1 cellular context compared by ENCODE assay signal in the genomic region with DNA sequence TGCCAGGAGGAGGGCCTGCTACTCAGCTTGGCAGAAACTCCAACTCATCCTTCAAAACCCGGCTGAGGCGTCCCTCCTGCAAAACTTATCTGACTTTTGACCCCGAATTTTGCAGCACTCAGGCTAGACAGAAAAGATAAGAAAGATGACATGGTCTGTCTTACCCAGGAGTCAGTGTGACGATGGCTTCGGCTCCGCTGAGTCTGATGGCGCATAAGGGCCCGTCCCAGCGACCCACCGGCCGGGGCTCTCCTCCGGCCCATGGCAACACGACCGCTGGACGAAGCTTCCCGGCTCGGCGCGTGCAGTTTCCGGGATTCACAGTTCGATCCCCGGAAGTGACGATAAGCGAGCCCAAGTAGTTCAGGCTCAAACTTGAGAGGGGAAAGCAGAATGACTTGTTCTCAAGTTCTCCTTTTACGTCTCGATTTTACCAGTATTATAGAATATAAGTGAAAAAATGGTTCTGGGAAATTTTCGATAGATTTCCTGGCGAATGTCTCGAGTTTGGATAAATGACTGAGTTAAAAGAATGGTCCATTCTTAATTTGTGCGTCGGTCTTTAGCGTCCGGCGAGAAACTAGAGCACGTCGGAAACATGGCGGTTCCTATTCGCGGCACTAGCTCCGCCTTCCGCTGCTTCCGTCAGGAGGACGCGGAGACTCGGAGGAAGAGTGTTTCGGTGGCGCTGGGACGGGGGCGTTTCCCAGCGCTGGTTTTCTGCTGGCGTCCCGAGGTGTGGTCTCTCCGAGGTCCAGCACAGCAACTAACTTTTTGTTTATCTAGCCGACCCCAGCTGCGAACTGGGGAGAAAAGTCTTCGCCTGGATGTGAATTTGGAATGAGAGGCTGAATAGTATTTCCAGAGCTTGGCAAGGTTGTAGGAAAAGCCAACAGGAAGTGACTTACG.
TF ChIP-seq lines count a peak whose summit lies in the region.

A gene (minus strand): TSS at position 292 of the 909 bp plus-strand sequence. CDS start 29 bp downstream, at position 263.

TF ChIP-seq in SK-N-SH, 30 proteins besides CTCF, POLR2A, EP300 and RAD21 (continued from another document):
- TF ChIP-seq, protein P1, sequence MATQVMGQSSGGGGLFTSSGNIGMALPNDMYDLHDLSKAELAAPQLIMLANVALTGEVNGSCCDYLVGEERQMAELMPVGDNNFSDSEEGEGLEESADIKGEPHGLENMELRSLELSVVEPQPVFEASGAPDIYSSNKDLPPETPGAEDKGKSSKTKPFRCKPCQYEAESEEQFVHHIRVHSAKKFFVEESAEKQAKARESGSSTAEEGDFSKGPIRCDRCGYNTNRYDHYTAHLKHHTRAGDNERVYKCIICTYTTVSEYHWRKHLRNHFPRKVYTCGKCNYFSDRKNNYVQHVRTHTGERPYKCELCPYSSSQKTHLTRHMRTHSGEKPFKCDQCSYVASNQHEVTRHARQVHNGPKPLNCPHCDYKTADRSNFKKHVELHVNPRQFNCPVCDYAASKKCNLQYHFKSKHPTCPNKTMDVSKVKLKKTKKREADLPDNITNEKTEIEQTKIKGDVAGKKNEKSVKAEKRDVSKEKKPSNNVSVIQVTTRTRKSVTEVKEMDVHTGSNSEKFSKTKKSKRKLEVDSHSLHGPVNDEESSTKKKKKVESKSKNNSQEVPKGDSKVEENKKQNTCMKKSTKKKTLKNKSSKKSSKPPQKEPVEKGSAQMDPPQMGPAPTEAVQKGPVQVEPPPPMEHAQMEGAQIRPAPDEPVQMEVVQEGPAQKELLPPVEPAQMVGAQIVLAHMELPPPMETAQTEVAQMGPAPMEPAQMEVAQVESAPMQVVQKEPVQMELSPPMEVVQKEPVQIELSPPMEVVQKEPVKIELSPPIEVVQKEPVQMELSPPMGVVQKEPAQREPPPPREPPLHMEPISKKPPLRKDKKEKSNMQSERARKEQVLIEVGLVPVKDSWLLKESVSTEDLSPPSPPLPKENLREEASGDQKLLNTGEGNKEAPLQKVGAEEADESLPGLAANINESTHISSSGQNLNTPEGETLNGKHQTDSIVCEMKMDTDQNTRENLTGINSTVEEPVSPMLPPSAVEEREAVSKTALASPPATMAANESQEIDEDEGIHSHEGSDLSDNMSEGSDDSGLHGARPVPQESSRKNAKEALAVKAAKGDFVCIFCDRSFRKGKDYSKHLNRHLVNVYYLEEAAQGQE (IDR thresholded peaks at IDR 0.05; ENCODE audit: low read depth, low read length) = 0 out of 2 replicates have a peak, but pooled peaks have one; percentile 26
- TF ChIP-seq GATA2 (CRISPR knock-in tag; IDR thresholded peaks at IDR 0.05) (0 out of 2 replicates have a peak, but pooled peaks have one; percentile 10), GABPA (IDR thresholded peaks at IDR 0.05; ENCODE audit: low read depth) (peak; percentile 87), FOXM1 (IDR thresholded peaks at IDR 0.05; ENCODE audit: low read depth) (no peak), TCF12 (IDR thresholded peaks at IDR 0.05) (no peak), NRF1 (IDR thresholded peaks at IDR 0.05; ENCODE audit: low read depth, low read length) (no peak), RCOR1 (IDR thresholded peaks at IDR 0.05; ENCODE audit: low read length) (peak; percentile 72), FOSL2 (IDR thresholded peaks at IDR 0.05; ENCODE audit: borderline replicate concordance, low read depth) (no peak), RXRA (IDR thresholded peaks at IDR 0.05; ENCODE audit: borderline replicate concordance, low read depth) (no peak), SMC3 (IDR thresholded peaks at IDR 0.05; ENCODE audit: low read depth, low read length) (no peak; the same call in 1 of the 2 replicates), MEF2A (IDR thresholded peaks at IDR 0.05; ENCODE audit: borderline replicate concordance, low read depth) (peak; percentile 7; the same call in 1 of the 2 replicates), POLR2AphosphoS5 (IDR thresholded peaks at IDR 0.05; ENCODE audit: low read depth, low read length) (peak; percentile 86), RFX5 (IDR thresholded peaks at IDR 0.05; ENCODE audit: low read length) (0 out of 2 replicates have a peak, but pooled peaks have one; percentile 7)
- TF ChIP-seq, protein P2, sequence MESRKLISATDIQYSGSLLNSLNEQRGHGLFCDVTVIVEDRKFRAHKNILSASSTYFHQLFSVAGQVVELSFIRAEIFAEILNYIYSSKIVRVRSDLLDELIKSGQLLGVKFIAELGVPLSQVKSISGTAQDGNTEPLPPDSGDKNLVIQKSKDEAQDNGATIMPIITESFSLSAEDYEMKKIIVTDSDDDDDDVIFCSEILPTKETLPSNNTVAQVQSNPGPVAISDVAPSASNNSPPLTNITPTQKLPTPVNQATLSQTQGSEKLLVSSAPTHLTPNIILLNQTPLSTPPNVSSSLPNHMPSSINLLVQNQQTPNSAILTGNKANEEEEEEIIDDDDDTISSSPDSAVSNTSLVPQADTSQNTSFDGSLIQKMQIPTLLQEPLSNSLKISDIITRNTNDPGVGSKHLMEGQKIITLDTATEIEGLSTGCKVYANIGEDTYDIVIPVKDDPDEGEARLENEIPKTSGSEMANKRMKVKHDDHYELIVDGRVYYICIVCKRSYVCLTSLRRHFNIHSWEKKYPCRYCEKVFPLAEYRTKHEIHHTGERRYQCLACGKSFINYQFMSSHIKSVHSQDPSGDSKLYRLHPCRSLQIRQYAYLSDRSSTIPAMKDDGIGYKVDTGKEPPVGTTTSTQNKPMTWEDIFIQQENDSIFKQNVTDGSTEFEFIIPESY (IDR thresholded peaks at IDR 0.05; ENCODE audit: borderline replicate concordance, low read depth) = no peak
TF ChIP-seq in SK-N-SH: peak in this region for 17.
